Comparison of ENCODE assay signal across 8 cellular contexts in the genomic region with DNA sequence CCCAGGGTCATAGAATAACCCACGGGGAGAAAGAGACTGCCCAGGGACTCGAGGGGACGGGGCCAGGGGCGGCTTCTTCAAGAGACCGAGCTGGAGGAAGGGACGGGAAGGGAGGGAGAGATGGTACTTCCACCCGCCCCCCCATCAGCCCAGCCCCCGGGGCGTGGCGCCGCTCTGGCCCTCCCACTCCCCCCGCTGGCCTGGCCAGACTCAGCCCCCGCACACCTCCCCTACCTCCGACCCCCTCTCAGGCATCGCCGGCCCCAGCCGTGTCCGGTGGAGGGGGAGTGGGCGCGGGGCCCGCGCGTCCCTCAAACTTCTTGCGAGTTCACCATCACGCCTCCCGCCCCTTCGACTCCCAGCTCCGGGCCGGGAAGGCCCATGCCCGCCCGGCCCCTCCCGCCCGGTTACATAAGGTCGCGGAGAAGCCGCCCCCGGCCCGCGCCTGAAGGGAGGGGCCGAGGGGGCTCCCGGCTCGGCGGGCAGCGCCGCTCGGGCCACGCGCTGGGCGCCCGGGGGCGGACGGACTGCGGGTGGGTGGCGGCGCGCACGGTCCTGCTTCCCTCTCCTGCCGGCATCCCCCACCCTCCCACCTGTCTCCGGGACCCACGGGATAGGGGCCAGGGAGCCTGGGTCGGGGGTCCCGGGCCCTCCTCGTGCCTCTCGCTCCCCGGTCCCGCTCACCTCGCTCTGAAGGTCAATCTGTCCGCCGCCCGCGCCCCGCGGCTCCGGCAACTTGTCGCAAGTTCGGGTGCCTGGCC. TPM values are rescaled to one million over a fixed set of nuclear protein-coding genes. Genes with fewer than 3 reads are reported as not detected.
A peak's percentile ranks its signal among the peaks of the same experiment; 100 is the strongest.
DNase-seq lines count a peak whose midpoint lies in the region; ATAC-seq and TF ChIP-seq lines count a peak whose summit lies in the region.

No MANE protein-coding gene starts in this region.

- H3K9ac ChIP-seq in fibroblast of lung (ENCODE audit: insufficient read depth, low read length) = peak overlapping the region; percentile 46

- H3K36me3 ChIP-seq in CD4-positive, CD25-positive, alpha-beta regulatory T cell (ENCODE audit: control insufficient read depth, insufficient read depth, low read length) = no peaks in the 10 kb centered on the region
- H3K36me3 ChIP-seq in fibroblast of lung (ENCODE audit: control insufficient read depth, insufficient read depth, low read length) = no peaks in the 10 kb centered on the region

- ATAC-seq in CD4-positive, CD25-positive, alpha-beta regulatory T cell (ENCODE audit: low read depth in 2 of 2) = peak; percentile 45 to 47
- ATAC-seq in GM19395 (IDR thresholded peaks at IDR 0.05; ENCODE audit: unreplicated experiment) (peak; percentile 24), naive B cell (ENCODE audit: low read depth in 2 of 2) (peak; percentile 40 to 45)
- peak; percentile 62 for ATAC-seq in stimulated activated effector memory CD8-positive, alpha-beta T cell treated with anti-CD3 and anti-CD28 coated beads, Interleukin-12 subunit alpha, Interleukin-12 subunit beta, amount 100 ng/mL, for 72 hours

- no peaks in the 10 kb centered on the region for H3K9me3 Mint-ChIP-seq in CD4-positive, CD25-positive, alpha-beta regulatory T cell
- no peaks in the 10 kb centered on the region for H3K9me3 Mint-ChIP-seq in activated T-helper 2 cell treated with anti-CD3 and anti-CD28 coated beads, Interferon-gamma antibody, Interleukin-2, Interleukin-4, amounts not matched to agents 10 μg/mL and 5 μg/mL and 100 μg/mL, durations not matched to agents 14 hours and 24 hours and 36 hours
- H3K9me3 Mint-ChIP-seq in naive B cell = no peaks in the 10 kb centered on the region
- H3K9me3 Mint-ChIP-seq in stimulated activated effector memory CD8-positive, alpha-beta T cell treated with anti-CD3 and anti-CD28 coated beads, Interleukin-12 subunit alpha, Interleukin-12 subunit beta, amount 100 ng/mL, for 72 hours = no peaks in the 10 kb centered on the region

- TF ChIP-seq CTCF in fibroblast of lung (conservative IDR thresholded peaks at IDR 0.05 in 1 of 2, IDR thresholded peaks at IDR 0.05 in 1 of 2; ENCODE audit: low read depth in 1 of 2, low read length in 2 of 2) = no peak

- H3K36me3 Mint-ChIP-seq in CD4-positive, CD25-positive, alpha-beta regulatory T cell = no peaks in the 10 kb centered on the region
- H3K36me3 Mint-ChIP-seq in activated T-helper 2 cell treated with anti-CD3 and anti-CD28 coated beads, Interferon-gamma antibody, Interleukin-2, Interleukin-4, amounts not matched to agents 10 μg/mL and 5 μg/mL and 100 μg/mL, durations not matched to agents 14 hours and 24 hours and 36 hours (ENCODE audit: low read depth) = no peaks in the 10 kb centered on the region
- no peaks in the 10 kb centered on the region for H3K36me3 Mint-ChIP-seq in naive B cell
- H3K36me3 Mint-ChIP-seq in stimulated activated effector memory CD8-positive, alpha-beta T cell treated with anti-CD3 and anti-CD28 coated beads, Interleukin-12 subunit alpha, Interleukin-12 subunit beta, amount 100 ng/mL, for 72 hours = peaks cover 7% of the 10 kb centered on the region

- no peaks in the 10 kb centered on the region for H3K9me3 ChIP-seq in CD4-positive, CD25-positive, alpha-beta regulatory T cell (ENCODE audit: control insufficient read depth in 2 of 2, low read length in 2 of 2)
- H3K9me3 ChIP-seq in fibroblast of lung (ENCODE audit: control insufficient read depth, insufficient read depth, low read depth, low read length) = no peaks in the 10 kb centered on the region

- H3K27ac ChIP-seq in CD4-positive, CD25-positive, alpha-beta regulatory T cell (ENCODE audit: insufficient read depth, low read length, poor library complexity, severe bottlenecking) = peak overlapping the region; percentile 86
- no peak overlapping the region for H3K27ac ChIP-seq in fibroblast of lung (ENCODE audit: insufficient read depth, low read length)

- no peaks in the 10 kb centered on the region for H4K20me1 ChIP-seq in fibroblast of lung (ENCODE audit: control insufficient read depth, extremely low read depth, insufficient read depth, low read length)

- no peak overlapping the region for H3K4me3 ChIP-seq in CD4-positive, CD25-positive, alpha-beta regulatory T cell (ENCODE audit: low read depth, low read length)
- peak overlapping the region; percentile 53 to 74 (median 60) for H3K4me3 ChIP-seq in fibroblast of lung (replicated peaks in 1 of 4; ENCODE audit: control extremely low read depth in 1 of 4, insufficient read depth in 1 of 4, low read depth in 3 of 4, low read length in 4 of 4)

- intact Hi-C loops in activated T-helper 2 cell treated with anti-CD3 and anti-CD28 coated beads, Interferon-gamma antibody, Interleukin-2, Interleukin-4, amounts not matched to agents 10 μg/mL and 5 μg/mL and 100 μg/mL, durations not matched to agents 14 hours and 24 hours and 36 hours (cut with micrococcal nuclease) = loop anchor here (1.0 to 10.0 kb wide), 6 partner anchors 28 to 660 kb away; partner anchors contain the start of genes NFYA, OARD1, PRICKLE4 and TAF8

- peak overlapping the region; percentile 72 to 92 (median 86) for H3K4me3 Mint-ChIP-seq in CD4-positive, CD25-positive, alpha-beta regulatory T cell
- peak overlapping the region; percentile 72 for H3K4me3 Mint-ChIP-seq in activated T-helper 2 cell treated with anti-CD3 and anti-CD28 coated beads, Interferon-gamma antibody, Interleukin-2, Interleukin-4, amounts not matched to agents 10 μg/mL and 5 μg/mL and 100 μg/mL, durations not matched to agents 14 hours and 24 hours and 36 hours (ENCODE audit: low read depth)
- peak overlapping the region; percentile 75 to 95 (median 90) for H3K4me3 Mint-ChIP-seq in naive B cell
- H3K4me3 Mint-ChIP-seq in stimulated activated effector memory CD8-positive, alpha-beta T cell treated with anti-CD3 and anti-CD28 coated beads, Interleukin-12 subunit alpha, Interleukin-12 subunit beta, amount 100 ng/mL, for 72 hours = peak overlapping the region; percentile 51

- H3K27ac Mint-ChIP-seq in CD4-positive, CD25-positive, alpha-beta regulatory T cell = peak overlapping the region in 2 of 3 donors; percentile 48 to 65
- H3K27ac Mint-ChIP-seq in activated T-helper 2 cell treated with anti-CD3 and anti-CD28 coated beads, Interferon-gamma antibody, Interleukin-2, Interleukin-4, amounts not matched to agents 10 μg/mL and 5 μg/mL and 100 μg/mL, durations not matched to agents 14 hours and 24 hours and 36 hours = no peak overlapping the region
- H3K27ac Mint-ChIP-seq in naive B cell = peak overlapping the region in 5 of 6 donors; percentile 44 to 92 (median 88)
- peak overlapping the region; percentile 23 for H3K27ac Mint-ChIP-seq in stimulated activated effector memory CD8-positive, alpha-beta T cell treated with anti-CD3 and anti-CD28 coated beads, Interleukin-12 subunit alpha, Interleukin-12 subunit beta, amount 100 ng/mL, for 72 hours

- no peaks in the 10 kb centered on the region for H3K27me3 ChIP-seq in CD4-positive, CD25-positive, alpha-beta regulatory T cell (ENCODE audit: control insufficient read depth, insufficient read depth, low read length)
- no peaks in the 10 kb centered on the region for H3K27me3 ChIP-seq in fibroblast of lung (ENCODE audit: control insufficient read depth, insufficient read depth, low read length)

- DNase-seq in CD4-positive, CD25-positive, alpha-beta regulatory T cell = peak; percentile 58 to 77 (median 69)
- DNase-seq in HPDE6-E6E7 (ENCODE audit: extremely low spot score) (peak; percentile 62), fibroblast of lung (ENCODE audit: low read depth in 2 of 2) (peak; percentile 71 to 79), naive B cell (peak; percentile 80)
- peak; percentile 62 for DNase-seq in activated T-helper 2 cell treated with anti-CD3 and anti-CD28 coated beads, Interferon-gamma antibody, Interleukin-2, Interleukin-4, amounts not matched to agents 10 μg/mL and 5 μg/mL and 100 μg/mL, durations not matched to agents 14 hours and 24 hours and 36 hours (ENCODE audit: low spot score)
- DNase-seq in stimulated activated effector memory CD8-positive, alpha-beta T cell treated with anti-CD3 and anti-CD28 coated beads, Interleukin-12 subunit alpha, Interleukin-12 subunit beta, amount 100 ng/mL, for 72 hours (ENCODE audit: low spot score in 2 of 2) = peak in 1 of 2 donors; percentile 60

- peaks cover 38% of the 10 kb centered on the region for H3K4me1 ChIP-seq in CD4-positive, CD25-positive, alpha-beta regulatory T cell (ENCODE audit: control insufficient read depth, insufficient read depth, low read length, poor library complexity, severe bottlenecking)
- peaks cover 3% of the 10 kb centered on the region for H3K4me1 ChIP-seq in fibroblast of lung (ENCODE audit: control insufficient read depth, extremely low read depth, insufficient read depth, low read length)

- no peaks in the 10 kb centered on the region for H3K79me2 ChIP-seq in fibroblast of lung (ENCODE audit: control insufficient read depth, insufficient read depth, low read length)

- H2AFZ ChIP-seq in fibroblast of lung (ENCODE audit: low read length) = peak overlapping the region; percentile 62

- peaks cover 0 to 45% (median 22%) of the 10 kb centered on the region in 4 donors for H3K4me1 Mint-ChIP-seq in CD4-positive, CD25-positive, alpha-beta regulatory T cell
- H3K4me1 Mint-ChIP-seq in activated T-helper 2 cell treated with anti-CD3 and anti-CD28 coated beads, Interferon-gamma antibody, Interleukin-2, Interleukin-4, amounts not matched to agents 10 μg/mL and 5 μg/mL and 100 μg/mL, durations not matched to agents 14 hours and 24 hours and 36 hours (ENCODE audit: low read depth) = peaks cover 30% of the 10 kb centered on the region
- peaks cover 29 to 42% (median 30%) of the 10 kb centered on the region in 3 donors for H3K4me1 Mint-ChIP-seq in naive B cell
- H3K4me1 Mint-ChIP-seq in stimulated activated effector memory CD8-positive, alpha-beta T cell treated with anti-CD3 and anti-CD28 coated beads, Interleukin-12 subunit alpha, Interleukin-12 subunit beta, amount 100 ng/mL, for 72 hours = peaks cover 36% of the 10 kb centered on the region

- no peaks in the 10 kb centered on the region for H3K27me3 Mint-ChIP-seq in CD4-positive, CD25-positive, alpha-beta regulatory T cell
- no peaks in the 10 kb centered on the region for H3K27me3 Mint-ChIP-seq in activated T-helper 2 cell treated with anti-CD3 and anti-CD28 coated beads, Interferon-gamma antibody, Interleukin-2, Interleukin-4, amounts not matched to agents 10 μg/mL and 5 μg/mL and 100 μg/mL, durations not matched to agents 14 hours and 24 hours and 36 hours (ENCODE audit: low read depth)
- H3K27me3 Mint-ChIP-seq in naive B cell = no peaks in the 10 kb centered on the region

- peak overlapping the region; percentile 78 for H3K4me2 ChIP-seq in fibroblast of lung (ENCODE audit: extremely low read depth, insufficient read depth, low read length)

RNA-seq across cellular contexts. Expression of gene TFEB, which starts 0.6 kb away (rescaled TPM):
- total RNA-seq in CD4-positive, CD25-positive, alpha-beta regulatory T cell = 26.7 TPM
- polyA plus RNA-seq in CD4-positive, CD25-positive, alpha-beta regulatory T cell = 10 to 100 TPM in 1 of 4 donors, 1 to 10 TPM in 3; 8.0 to 11.0 (median 8.7) TPM
- 17.7 TPM for polyA plus RNA-seq in PFSK-1 (2012; ENCODE audit: insufficient read length, low read depth)
- total RNA-seq in activated T-helper 2 cell treated with anti-CD3 and anti-CD28 coated beads, Interferon-gamma antibody, Interleukin-2, Interleukin-4, amounts not matched to agents 10 μg/mL and 5 μg/mL and 100 μg/mL, durations not matched to agents 14 hours and 24 hours and 36 hours = 11.2 and 13.4 TPM in 2 replicates
- 5.6 and 7.6 TPM in 2 replicates for total RNA-seq in fibroblast of lung
- 1.9 and 2.0 TPM in 2 replicates for polyA plus RNA-seq in fibroblast of lung
- polyA plus RNA-seq in fibroblast of lung (2012) = 2.4 and 2.7 TPM in 2 replicates
- polyA minus RNA-seq in fibroblast of lung (ENCODE audit: low replicate concordance) = 0.82 and 16.1 TPM in 2 replicates
- polyA plus RNA-seq in naive B cell (ENCODE audit: low read depth in 6 of 6) = 100 to 1,000 TPM in 1 of 6 donors, 10 to 100 TPM in 5; 52.3 to 145 (median 72.6) TPM

RNA-seq across cellular contexts. Expression of gene PGC, which starts 12.4 kb away (rescaled TPM):
- total RNA-seq in CD4-positive, CD25-positive, alpha-beta regulatory T cell = not detected
- not detected for polyA plus RNA-seq in CD4-positive, CD25-positive, alpha-beta regulatory T cell
- not detected for polyA plus RNA-seq in PFSK-1 (2012; ENCODE audit: insufficient read length, low read depth)
- not detected in 2 replicates for total RNA-seq in activated T-helper 2 cell treated with anti-CD3 and anti-CD28 coated beads, Interferon-gamma antibody, Interleukin-2, Interleukin-4, amounts not matched to agents 10 μg/mL and 5 μg/mL and 100 μg/mL, durations not matched to agents 14 hours and 24 hours and 36 hours
- total RNA-seq in fibroblast of lung = not detected in 2 replicates
- polyA plus RNA-seq in fibroblast of lung (not detected in 2 replicates), naive B cell (ENCODE audit: low read depth in 6 of 6) (not detected)
- not detected in 2 replicates for polyA plus RNA-seq in fibroblast of lung (2012)
- 2.3 TPM in 1 of 2 replicates, not detected in the other for polyA minus RNA-seq in fibroblast of lung (ENCODE audit: low replicate concordance)

RNA-seq across cellular contexts. Expression of gene FRS3, which starts 44.9 kb away (rescaled TPM):
- 6.4 TPM for total RNA-seq in CD4-positive, CD25-positive, alpha-beta regulatory T cell
- 1 to 10 TPM; 1.3 to 1.6 (median 1.4) TPM for polyA plus RNA-seq in CD4-positive, CD25-positive, alpha-beta regulatory T cell
- polyA plus RNA-seq in PFSK-1 (2012; ENCODE audit: insufficient read length, low read depth) = 8.2 TPM
- total RNA-seq in activated T-helper 2 cell treated with anti-CD3 and anti-CD28 coated beads, Interferon-gamma antibody, Interleukin-2, Interleukin-4, amounts not matched to agents 10 μg/mL and 5 μg/mL and 100 μg/mL, durations not matched to agents 14 hours and 24 hours and 36 hours = 4.7 and 5.8 TPM in 2 replicates
- total RNA-seq in fibroblast of lung = 1.0 and 1.8 TPM in 2 replicates
- polyA plus RNA-seq in fibroblast of lung (2.4 and 2.6 TPM in 2 replicates), naive B cell (ENCODE audit: low read depth in 6 of 6) (1 to 10 TPM in 5 of 6 donors, not detected in 1; 1.5 to 3.3 (median 1.8) TPM)
- polyA plus RNA-seq in fibroblast of lung (2012) = 1.8 and 2.1 TPM in 2 replicates
- polyA minus RNA-seq in fibroblast of lung (ENCODE audit: low replicate concordance) = 4.2 and 13.8 TPM in 2 replicates

RNA-seq across cellular contexts. Expression of gene PRICKLE4, which starts 45.7 kb away (rescaled TPM):
- total RNA-seq in CD4-positive, CD25-positive, alpha-beta regulatory T cell = not detected
- polyA plus RNA-seq in CD4-positive, CD25-positive, alpha-beta regulatory T cell = not detected
- polyA plus RNA-seq in PFSK-1 (2012; ENCODE audit: insufficient read length, low read depth) = 0.93 TPM
- total RNA-seq in activated T-helper 2 cell treated with anti-CD3 and anti-CD28 coated beads, Interferon-gamma antibody, Interleukin-2, Interleukin-4, amounts not matched to agents 10 μg/mL and 5 μg/mL and 100 μg/mL, durations not matched to agents 14 hours and 24 hours and 36 hours = not detected in 2 replicates
- 0.26 TPM in 1 of 2 replicates, not detected in the other for total RNA-seq in fibroblast of lung
- 0.08 and 0.19 TPM in 2 replicates for polyA plus RNA-seq in fibroblast of lung
- polyA plus RNA-seq in fibroblast of lung (2012) = 0.17 and 0.20 TPM in 2 replicates
- not detected in 2 replicates for polyA minus RNA-seq in fibroblast of lung (ENCODE audit: low replicate concordance)
- not detected for polyA plus RNA-seq in naive B cell (ENCODE audit: low read depth in 6 of 6)

RNA-seq across cellular contexts. Expression of gene TOMM6, which starts 52.6 kb away (rescaled TPM):
- 102 TPM for total RNA-seq in CD4-positive, CD25-positive, alpha-beta regulatory T cell
- 100 to 1,000 TPM; 315 to 364 (median 362) TPM for polyA plus RNA-seq in CD4-positive, CD25-positive, alpha-beta regulatory T cell
- polyA plus RNA-seq in PFSK-1 (2012; ENCODE audit: insufficient read length, low read depth) = 119 TPM
- total RNA-seq in activated T-helper 2 cell treated with anti-CD3 and anti-CD28 coated beads, Interferon-gamma antibody, Interleukin-2, Interleukin-4, amounts not matched to agents 10 μg/mL and 5 μg/mL and 100 μg/mL, durations not matched to agents 14 hours and 24 hours and 36 hours = 308 and 316 TPM in 2 replicates
- total RNA-seq in fibroblast of lung = 53.4 and 54.7 TPM in 2 replicates
- polyA plus RNA-seq in fibroblast of lung (324 and 506 TPM in 2 replicates), naive B cell (ENCODE audit: low read depth in 6 of 6) (100 to 1,000 TPM; 366 to 456 (median 377) TPM)
- 245 and 334 TPM in 2 replicates for polyA plus RNA-seq in fibroblast of lung (2012)
- polyA minus RNA-seq in fibroblast of lung (ENCODE audit: low replicate concordance) = 15.6 and 70.5 TPM in 2 replicates
